9 cellular contexts compared by ENCODE assay signal in the genomic region with DNA sequence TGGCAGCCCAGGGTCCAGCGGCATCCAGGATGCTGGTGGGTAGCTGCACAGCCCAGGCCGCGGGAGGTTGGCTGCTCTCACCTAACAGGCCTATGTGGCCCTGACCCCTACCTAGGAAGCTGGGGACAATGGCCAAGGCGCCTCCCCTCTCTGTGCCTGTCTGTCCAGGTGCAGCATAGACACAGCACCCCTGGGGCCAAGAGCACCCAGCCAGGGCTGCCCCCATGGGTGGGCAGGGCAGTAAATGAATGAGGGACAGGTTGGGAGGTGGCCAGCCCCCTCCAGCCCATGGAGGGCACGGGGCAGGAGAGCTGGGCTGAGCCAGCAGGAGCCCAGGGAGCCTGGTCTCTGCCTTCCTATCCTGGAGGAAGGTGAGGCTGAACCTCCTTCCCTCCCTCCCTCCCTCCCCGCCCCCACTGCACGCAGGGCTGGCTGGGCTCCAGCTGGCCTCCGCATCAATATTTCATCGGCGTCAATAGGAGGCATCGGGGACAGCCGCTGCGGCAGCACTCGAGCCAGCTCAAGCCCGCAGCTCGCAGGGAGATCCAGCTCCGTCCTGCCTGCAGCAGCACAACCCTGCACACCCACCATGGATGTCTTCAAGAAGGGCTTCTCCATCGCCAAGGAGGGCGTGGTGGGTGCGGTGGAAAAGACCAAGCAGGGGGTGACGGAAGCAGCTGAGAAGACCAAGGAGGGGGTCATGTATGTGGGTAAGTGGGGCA. TPM values are rescaled to one million over a fixed set of nuclear protein-coding genes. Genes with fewer than 3 reads are reported as not detected.
DNase-seq lines count a peak whose midpoint lies in the region; ATAC-seq and TF ChIP-seq lines count a peak whose summit lies in the region.
"Had no signal": no experiment of that assay in that cellular context is flagged by ENCODE, and none has a peak within 500 bp of the region (broad histone marks: within the 10 kb centered on the region; RNA-seq: fewer than 3 reads in every experiment).

TSS of gene SNCG (plus strand) at position 491 of the 722 bp plus-strand sequence. CDS start at position 590, 99 bp downstream.

- no peaks in the 10 kb centered on the region for H4K20me1 ChIP-seq in hepatocyte (ENCODE audit: insufficient read depth, poor library complexity, severe bottlenecking)

- no peak within 1 kb of the TSS for H3K4me3 Mint-ChIP-seq in stimulated activated memory B cell treated with anti-CD40 and anti-IgM and Interleukin-4, amounts not matched to agents 10 μg/mL and 1 μg/mL and 100 μg/mL, for 72 hours
- peak within 1 kb of the TSS in 1 of 2 donors; percentile 62 for H3K4me3 Mint-ChIP-seq in CD14-positive monocyte
- no peak within 1 kb of the TSS for H3K4me3 Mint-ChIP-seq in activated T-helper 1 cell treated with anti-CD3 and anti-CD28 coated beads, Interleukin-12 subunit alpha, Interleukin-12 subunit beta, Interleukin-2, Interleukin-4 antibody, amounts not matched to agents 30 ng/mL and 10 ng/mL and 1 ng/mL, durations not matched to agents 14 hours and 24 hours and 36 hours
- H3K4me3 Mint-ChIP-seq: activated B cell treated with CpG ODN at 0.5 μM for 24 hours had no signal

- H3K27ac Mint-ChIP-seq in stimulated activated memory B cell treated with anti-CD40 and anti-IgM and Interleukin-4, amounts not matched to agents 10 μg/mL and 1 μg/mL and 100 μg/mL, for 72 hours, result no peak within 1 kb of the TSS
- H3K27ac Mint-ChIP-seq in CD14-positive monocyte, result peak within 1 kb of the TSS in 2 of 7 donors; percentile 11 to 54
- no peak within 1 kb of the TSS for H3K27ac Mint-ChIP-seq in activated T-helper 1 cell treated with anti-CD3 and anti-CD28 coated beads, Interleukin-12 subunit alpha, Interleukin-12 subunit beta, Interleukin-2, Interleukin-4 antibody, amounts not matched to agents 30 ng/mL and 10 ng/mL and 1 ng/mL, durations not matched to agents 14 hours and 24 hours and 36 hours
- H3K27ac Mint-ChIP-seq: activated B cell treated with CpG ODN at 0.5 μM for 24 hours had no signal

- peak within 1 kb of the TSS; percentile 22 to 74 (median 38) for H3K9ac ChIP-seq in skeletal muscle tissue (ENCODE audit: low read depth in 1 of 3, low read length in 3 of 3)

- H3K4me3 ChIP-seq in adrenal gland, result peak within 1 kb of the TSS in 2 of 4 donors; percentile 22 to 57
- H3K4me3 ChIP-seq in hepatocyte, result no peak within 1 kb of the TSS
- peak within 1 kb of the TSS; percentile 53 to 68 (median 67) for H3K4me3 ChIP-seq in skeletal muscle tissue (ENCODE audit: low read length in 3 of 3)

- no peak within 1 kb of the TSS for H2AFZ ChIP-seq in hepatocyte

- TF ChIP-seq CTCF in adrenal gland (IDR thresholded peaks at IDR 0.05) (peak in 1 of 6 experiments; percentile 3), hepatocyte (IDR thresholded peaks at IDR 0.05; ENCODE audit: poor library complexity) (no peak), CD14-positive monocyte (IDR thresholded peaks at IDR 0.05) (no peak)

- H3K27me3 Mint-ChIP-seq in stimulated activated memory B cell treated with anti-CD40 and anti-IgM and Interleukin-4, amounts not matched to agents 10 μg/mL and 1 μg/mL and 100 μg/mL, for 72 hours, result peaks cover 8% of the 10 kb centered on the region
- H3K27me3 Mint-ChIP-seq in CD14-positive monocyte (ENCODE audit: low read depth in 3 of 3), result peaks cover 1 to 5% (median 4%) of the 10 kb centered on the region in 3 donors
- H3K27me3 Mint-ChIP-seq in activated T-helper 1 cell treated with anti-CD3 and anti-CD28 coated beads, Interleukin-12 subunit alpha, Interleukin-12 subunit beta, Interleukin-2, Interleukin-4 antibody, amounts not matched to agents 30 ng/mL and 10 ng/mL and 1 ng/mL, durations not matched to agents 14 hours and 24 hours and 36 hours (ENCODE audit: insufficient read depth), result no peaks in the 10 kb centered on the region

- H3K9me2 ChIP-seq in hepatocyte (replicated peaks; ENCODE audit: insufficient read depth), result no peaks in the 10 kb centered on the region

- no peaks in the 10 kb centered on the region for H3K79me2 ChIP-seq in hepatocyte

- no peaks in the 10 kb centered on the region for H3K9me3 Mint-ChIP-seq in stimulated activated memory B cell treated with anti-CD40 and anti-IgM and Interleukin-4, amounts not matched to agents 10 μg/mL and 1 μg/mL and 100 μg/mL, for 72 hours
- peaks cover 5 to 16% (median 9%) of the 10 kb centered on the region in 7 donors for H3K9me3 Mint-ChIP-seq in CD14-positive monocyte
- no peaks in the 10 kb centered on the region for H3K9me3 Mint-ChIP-seq in activated T-helper 1 cell treated with anti-CD3 and anti-CD28 coated beads, Interleukin-12 subunit alpha, Interleukin-12 subunit beta, Interleukin-2, Interleukin-4 antibody, amounts not matched to agents 30 ng/mL and 10 ng/mL and 1 ng/mL, durations not matched to agents 14 hours and 24 hours and 36 hours
- H3K9me3 Mint-ChIP-seq: activated B cell treated with CpG ODN at 0.5 μM for 24 hours had no signal

- H3K36me3 ChIP-seq in adrenal gland (replicated peaks in 1 of 2) (no peaks in the 10 kb centered on the region), hepatocyte (replicated peaks; ENCODE audit: insufficient read depth, low read depth) (no peaks in the 10 kb centered on the region), skeletal muscle tissue (ENCODE audit: control insufficient read depth in 3 of 3, insufficient read depth in 3 of 3, low read length in 3 of 3) (no peaks in the 10 kb centered on the region)

- H3K27ac ChIP-seq in adrenal gland, result peak within 1 kb of the TSS; percentile 34 to 94 (median 79)
- peak within 1 kb of the TSS; percentile 37 for H3K27ac ChIP-seq in hepatocyte
- H3K27ac ChIP-seq in skeletal muscle tissue (ENCODE audit: low read depth, low read length), result peak within 1 kb of the TSS; percentile 79

- peaks cover 5% of the 10 kb centered on the region for H3K4me1 Mint-ChIP-seq in stimulated activated memory B cell treated with anti-CD40 and anti-IgM and Interleukin-4, amounts not matched to agents 10 μg/mL and 1 μg/mL and 100 μg/mL, for 72 hours
- peaks cover 32% of the 10 kb centered on the region for H3K4me1 Mint-ChIP-seq in CD14-positive monocyte
- no peaks in the 10 kb centered on the region for H3K4me1 Mint-ChIP-seq in activated T-helper 1 cell treated with anti-CD3 and anti-CD28 coated beads, Interleukin-12 subunit alpha, Interleukin-12 subunit beta, Interleukin-2, Interleukin-4 antibody, amounts not matched to agents 30 ng/mL and 10 ng/mL and 1 ng/mL, durations not matched to agents 14 hours and 24 hours and 36 hours (ENCODE audit: low read depth)

- DNase-seq in HEK293T (ENCODE audit: extremely low spot score), result peak; percentile 36
- peak; percentile 72 to 85 (median 81) for DNase-seq in adrenal gland
- no peak for DNase-seq in hepatocyte (ENCODE audit: low spot score)
- DNase-seq in CD14-positive monocyte (ENCODE audit: low spot score), result no peak
- no peak for DNase-seq in activated T-helper 1 cell treated with anti-CD3 and anti-CD28 coated beads, Interleukin-12 subunit alpha, Interleukin-12 subunit beta, Interleukin-2, Interleukin-4 antibody, amounts not matched to agents 30 ng/mL and 10 ng/mL and 1 ng/mL, durations not matched to agents 14 hours and 24 hours and 36 hours (ENCODE audit: low spot score)
- DNase-seq in NCI-H1694 treated with DMSO at 0.1 percent for 48 hours (lab: John Stamatoyannopoulos, UW), result no peak
- DNase-seq: activated B cell treated with CpG ODN at 0.5 μM for 24 hours had no signal

- no peak for ATAC-seq in stimulated activated memory B cell treated with anti-CD40 and anti-IgM and Interleukin-4, amounts not matched to agents 10 μg/mL and 1 μg/mL and 100 μg/mL, for 72 hours

- H3K4me2 ChIP-seq in hepatocyte, result peak within 1 kb of the TSS; percentile 56

- CTCF ChIA-PET in HEK293T (lab: Yijun Ruan, JAX), result interaction anchor here (0.9 to 1.3 kb wide), 2 partner anchors 12 to 18 kb away, joined by 3 to 4 read pairs; no protein-coding TSS in a partner anchor

- no peaks in the 10 kb centered on the region for H3K36me3 Mint-ChIP-seq in stimulated activated memory B cell treated with anti-CD40 and anti-IgM and Interleukin-4, amounts not matched to agents 10 μg/mL and 1 μg/mL and 100 μg/mL, for 72 hours
- H3K36me3 Mint-ChIP-seq in CD14-positive monocyte, result no peaks in the 10 kb centered on the region
- no peaks in the 10 kb centered on the region for H3K36me3 Mint-ChIP-seq in activated T-helper 1 cell treated with anti-CD3 and anti-CD28 coated beads, Interleukin-12 subunit alpha, Interleukin-12 subunit beta, Interleukin-2, Interleukin-4 antibody, amounts not matched to agents 30 ng/mL and 10 ng/mL and 1 ng/mL, durations not matched to agents 14 hours and 24 hours and 36 hours (ENCODE audit: low read depth)

- 15 to 47% (median 23%) methylated on average over 3 to 21 of the region's 21 CpGs for WGBS in adrenal gland, 4 donors
- WGBS in hepatocyte (ENCODE audit: low lambda C conversion rate, missing lambda C conversion rate), result 67% methylated on average over 20 of the region's 21 CpGs

- TF ChIP-seq POLR2A in adrenal gland (IDR thresholded peaks at IDR 0.05), result peak in 1 of 2 donors; percentile 75

- POLR2A ChIA-PET in HEK293T (lab: Yijun Ruan, JAX), result no interaction called here

- intact Hi-C loops in adrenal gland (cut with DNase I) (no loop called here), CD14-positive monocyte (cut with micrococcal nuclease) (no loop called here)
- intact Hi-C loops in activated T-helper 1 cell treated with anti-CD3 and anti-CD28 coated beads, Interleukin-12 subunit alpha, Interleukin-12 subunit beta, Interleukin-2, Interleukin-4 antibody, amounts not matched to agents 30 ng/mL and 10 ng/mL and 1 ng/mL, durations not matched to agents 14 hours and 24 hours and 36 hours (cut with micrococcal nuclease), result no loop called here

- no peaks in the 10 kb centered on the region for H3K27me3 ChIP-seq in adrenal gland
- no peaks in the 10 kb centered on the region for H3K27me3 ChIP-seq in hepatocyte
- peaks cover 0 to 6% (median 6%) of the 10 kb centered on the region in 3 donors for H3K27me3 ChIP-seq in skeletal muscle tissue (ENCODE audit: control insufficient read depth in 3 of 3, insufficient read depth in 3 of 3, low read length in 3 of 3)

- no peaks in the 10 kb centered on the region for H3K9me3 ChIP-seq in adrenal gland (replicated peaks in 1 of 3)
- H3K9me3 ChIP-seq in hepatocyte (ENCODE audit: low read depth), result no peaks in the 10 kb centered on the region
- no peaks in the 10 kb centered on the region for H3K9me3 ChIP-seq in skeletal muscle tissue (ENCODE audit: control insufficient read depth in 3 of 3, low read length in 3 of 3)

- H3K4me1 ChIP-seq in adrenal gland (replicated peaks in 1 of 2) (peaks cover 52 to 64% of the 10 kb centered on the region in 2 donors), hepatocyte (ENCODE audit: insufficient read depth) (peaks cover 35% of the 10 kb centered on the region), skeletal muscle tissue (ENCODE audit: control insufficient read depth in 3 of 3, insufficient read depth in 3 of 3, low read length in 3 of 3) (peaks cover 29 to 66% (median 43%) of the 10 kb centered on the region in 3 donors)

RNA-seq across cellular contexts. Expression of gene SNCG, which starts in this region (rescaled TPM):
- total RNA-seq in adrenal gland (100 to 1,000 TPM; 177 to 599 (median 404) TPM), hepatocyte (2.7 and 12.1 TPM in 2 replicates), skeletal muscle tissue (4.2 TPM)
- polyA plus RNA-seq in adrenal gland (1,000 to 10,000 TPM in 1 of 3 donors, 100 to 1,000 TPM in 2; 176 to 1,434 (median 799) TPM), hepatocyte (14.6 and 18.5 TPM in 2 replicates), CD14-positive monocyte (not detected)
- total RNA-seq in activated T-helper 1 cell treated with anti-CD3 and anti-CD28 coated beads, Interleukin-12 subunit alpha, Interleukin-12 subunit beta, Interleukin-2, Interleukin-4 antibody, amounts not matched to agents 30 ng/mL and 10 ng/mL and 1 ng/mL, durations not matched to agents 14 hours and 24 hours and 36 hours, result 0.49 and 0.56 TPM in 2 replicates
- total RNA-seq: activated B cell treated with CpG ODN at 0.5 μM for 24 hours had no signal

Comparison
In these comparisons a context has a peak if more than half of its experiments do, and no peak if none do; other contexts are left out.
1. RNA of gene SNCG (total RNA-seq): 177 to 599 TPM in adrenal gland; 2.7 to 12.1 TPM in hepatocyte, 4.2 TPM in skeletal muscle tissue (single experiment) and 0.49 to 0.56 TPM in activated T-helper 1 cell treated with anti-CD3 and anti-CD28 coated beads, Interleukin-12 subunit alpha, Interleukin-12 subunit beta, Interleukin-2, Interleukin-4 antibody, amounts not matched to agents 30 ng/mL and 10 ng/mL and 1 ng/mL, durations not matched to agents 14 hours and 24 hours and 36 hours; every median in the first group is over 10 times any median in the second.
2. RNA of gene SNCG (polyA plus RNA-seq): 176 to 1,434 TPM in adrenal gland and 14.6 to 18.5 TPM in hepatocyte; not detected in CD14-positive monocyte; every median in the first group is over 10 times any median in the second.
3. DNase-seq: peak in HEK293T (single experiment) and adrenal gland (7 of 7); none in hepatocyte (single experiment), CD14-positive monocyte (single experiment), activated T-helper 1 cell treated with anti-CD3 and anti-CD28 coated beads, Interleukin-12 subunit alpha, Interleukin-12 subunit beta, Interleukin-2, Interleukin-4 antibody, amounts not matched to agents 30 ng/mL and 10 ng/mL and 1 ng/mL, durations not matched to agents 14 hours and 24 hours and 36 hours (single experiment) and NCI-H1694 treated with DMSO at 0.1 percent for 48 hours (single experiment).
4. Peak in every context shown above with its lines, with median percentiles within 50 percentile points of each other: H3K27ac ChIP-seq.